Comparison of ENCODE assay signal across 19 cellular contexts in the genomic region with DNA sequence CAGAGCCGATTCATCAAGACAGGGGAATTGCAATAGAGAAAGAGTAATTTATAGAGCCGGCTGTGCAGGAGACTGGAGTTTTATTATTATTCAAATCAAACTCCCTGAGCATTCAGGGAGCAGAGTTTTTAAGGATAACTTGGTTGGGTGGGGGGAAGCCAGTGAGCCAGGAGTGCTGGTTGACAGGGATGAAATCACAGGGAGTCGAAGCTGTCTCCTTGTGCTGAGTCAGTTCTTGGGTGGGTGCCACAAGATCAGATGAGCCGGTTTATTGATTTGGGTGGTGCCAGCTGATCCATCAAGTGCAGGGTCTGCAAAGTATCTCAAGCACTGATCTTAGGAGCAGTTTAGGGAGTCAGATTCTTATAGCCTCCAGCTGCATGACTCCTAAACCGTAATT.
DNase-seq lines count a peak whose midpoint lies in the region; ATAC-seq and TF ChIP-seq lines count a peak whose summit lies in the region.
"Had no signal": no experiment of that assay in that cellular context is flagged by ENCODE, and none has a peak within 500 bp of the region (broad histone marks: within the 10 kb centered on the region; RNA-seq: fewer than 3 reads in every experiment).

No MANE protein-coding gene starts in this region.

- H3K4me3 Mint-ChIP-seq in T-helper 1 cell treated with Interleukin-12 subunit alpha and Interleukin-12 subunit beta and Interleukin-4 antibody, amounts not matched to agents 30 μg/mL and 1 μg/mL, for 36 hours = no peak overlapping the region
- H3K4me3 Mint-ChIP-seq in CD4-positive, alpha-beta T cell = no peak overlapping the region
- H3K4me3 Mint-ChIP-seq in activated CD8-positive, alpha-beta T cell treated with anti-CD3 and anti-CD28 coated beads for 36 hours = no peak overlapping the region
- H3K4me3 Mint-ChIP-seq: activated T-cell treated with anti-CD3 and anti-CD28 coated beads, Interleukin-2, amount 50 U/mL, for 24 hours had no signal

- peaks cover 4% of the 10 kb centered on the region for H3K9me3 Mint-ChIP-seq in T-helper 1 cell treated with Interleukin-12 subunit alpha and Interleukin-12 subunit beta and Interleukin-4 antibody, amounts not matched to agents 30 μg/mL and 1 μg/mL, for 36 hours
- H3K9me3 Mint-ChIP-seq in CD4-positive, alpha-beta T cell = no peaks in the 10 kb centered on the region
- no peaks in the 10 kb centered on the region for H3K9me3 Mint-ChIP-seq in activated CD8-positive, alpha-beta T cell treated with anti-CD3 and anti-CD28 coated beads for 36 hours
- H3K9me3 Mint-ChIP-seq: activated T-cell treated with anti-CD3 and anti-CD28 coated beads, Interleukin-2, amount 50 U/mL, for 24 hours; stimulated activated naive CD8-positive, alpha-beta T cell treated with anti-CD3 and anti-CD28 coated beads, Interleukin-15, amount 100 ng/mL, for 72 hours had no signal

- no peaks in the 10 kb centered on the region for H3K9me3 ChIP-seq in CD4-positive, alpha-beta T cell (ENCODE audit: control insufficient read depth, low read length)
- no peaks in the 10 kb centered on the region for H3K9me3 ChIP-seq in A673 (ENCODE audit: low read depth, low read length, poor library complexity, severe bottlenecking)
- H3K9me3 ChIP-seq: tibial artery had no signal

- DNase-seq in T-helper 1 cell (no peak), iris pigment epithelial cell (ENCODE audit: low read depth) (peak; percentile 15), A673 (ENCODE audit: low spot score) (no peak)
- DNase-seq in CD4-positive, alpha-beta T cell = no peak
- no peak for DNase-seq in activated CD8-positive, alpha-beta T cell treated with anti-CD3 and anti-CD28 coated beads for 36 hours
- DNase-seq: activated CD4-positive, alpha-beta T cell treated with anti-CD3 and anti-CD28 coated beads, Interleukin-2, amount 50 U/mL, for 1 hour; activated T-cell treated with anti-CD3 and anti-CD28 coated beads, Interleukin-2, amount 50 U/mL, for 24 hours; Caco-2; cortex of kidney; DND-41; Karpas-422; left cardiac atrium; NCI-H187; stimulated activated naive CD8-positive, alpha-beta T cell treated with anti-CD3 and anti-CD28 coated beads, Interleukin-15, amount 100 ng/mL, for 72 hours; tibial artery had no signal

- H3K27me3 Mint-ChIP-seq in T-helper 1 cell treated with Interleukin-12 subunit alpha and Interleukin-12 subunit beta and Interleukin-4 antibody, amounts not matched to agents 30 μg/mL and 1 μg/mL, for 36 hours (ENCODE audit: low read depth) = no peaks in the 10 kb centered on the region
- no peaks in the 10 kb centered on the region for H3K27me3 Mint-ChIP-seq in CD4-positive, alpha-beta T cell
- no peaks in the 10 kb centered on the region for H3K27me3 Mint-ChIP-seq in activated CD8-positive, alpha-beta T cell treated with anti-CD3 and anti-CD28 coated beads for 36 hours
- H3K27me3 Mint-ChIP-seq: activated T-cell treated with anti-CD3 and anti-CD28 coated beads, Interleukin-2, amount 50 U/mL, for 24 hours; stimulated activated naive CD8-positive, alpha-beta T cell treated with anti-CD3 and anti-CD28 coated beads, Interleukin-15, amount 100 ng/mL, for 72 hours had no signal

- H3K4me1 Mint-ChIP-seq in T-helper 1 cell treated with Interleukin-12 subunit alpha and Interleukin-12 subunit beta and Interleukin-4 antibody, amounts not matched to agents 30 μg/mL and 1 μg/mL, for 36 hours (ENCODE audit: low read depth) = peaks cover 56% of the 10 kb centered on the region
- peaks cover 63% of the 10 kb centered on the region for H3K4me1 Mint-ChIP-seq in CD4-positive, alpha-beta T cell (ENCODE audit: low read depth)
- peaks cover 45% of the 10 kb centered on the region for H3K4me1 Mint-ChIP-seq in activated CD8-positive, alpha-beta T cell treated with anti-CD3 and anti-CD28 coated beads for 36 hours (ENCODE audit: low read depth)

- TF ChIP-seq CTCF in CD4-positive, alpha-beta T cell (IDR thresholded peaks at IDR 0.05) = no peak
- TF ChIP-seq CTCF in activated CD8-positive, alpha-beta T cell treated with anti-CD3 and anti-CD28 coated beads for 36 hours (IDR thresholded peaks at IDR 0.05) = no peak
- TF ChIP-seq CTCF in A673 (conservative IDR thresholded peaks at IDR 0.05; ENCODE audit: low read depth, low read length) = no peak

- no peaks in the 10 kb centered on the region for H3K27me3 ChIP-seq in CD4-positive, alpha-beta T cell (ENCODE audit: control insufficient read depth, insufficient read depth, low read length)
- H3K27me3 ChIP-seq in A673 (replicated peaks; ENCODE audit: insufficient read depth, low read depth, low read length, poor library complexity) = peaks cover 6% of the 10 kb centered on the region
- H3K27me3 ChIP-seq: tibial artery had no signal

- intact Hi-C loops in CD4-positive, alpha-beta T cell (cut with DNase I, micrococcal nuclease) = loop anchor here (5.0 to 10.0 kb wide), 4 partner anchors 92 to 551 kb away; a partner anchor contains a TSS
- intact Hi-C loops in activated CD8-positive, alpha-beta T cell treated with anti-CD3 and anti-CD28 coated beads for 36 hours (cut with micrococcal nuclease) = loop anchor here (2.0 kb wide), 1 partner anchor 238 kb away; a partner anchor contains a TSS
- intact Hi-C loops in A673 (cut with micrococcal nuclease; ENCODE audit: unreplicated experiment) = no loop called here

- peaks cover 5% of the 10 kb centered on the region for H3K36me3 Mint-ChIP-seq in T-helper 1 cell treated with Interleukin-12 subunit alpha and Interleukin-12 subunit beta and Interleukin-4 antibody, amounts not matched to agents 30 μg/mL and 1 μg/mL, for 36 hours (ENCODE audit: low read depth)
- H3K36me3 Mint-ChIP-seq in CD4-positive, alpha-beta T cell (ENCODE audit: low read depth) = no peaks in the 10 kb centered on the region
- no peaks in the 10 kb centered on the region for H3K36me3 Mint-ChIP-seq in activated CD8-positive, alpha-beta T cell treated with anti-CD3 and anti-CD28 coated beads for 36 hours (ENCODE audit: low read depth)

- no peak for ATAC-seq in CD4-positive, alpha-beta T cell (ENCODE audit: poor library complexity)
- no peak for ATAC-seq in activated CD8-positive, alpha-beta T cell treated with anti-CD3 and anti-CD28 coated beads for 36 hours
- ATAC-seq in GM19452 (IDR thresholded peaks at IDR 0.05; ENCODE audit: unreplicated experiment) = no peak
- ATAC-seq in HG02938 (IDR thresholded peaks at IDR 0.05; ENCODE audit: unreplicated experiment) = no peak
- ATAC-seq: left cardiac atrium had no signal

- no TSS peak for BruUV-seq in A673 (replicated peaks; lab: Mats Ljungman, UMichigan)

- CTCF ChIA-PET in CD4-positive, alpha-beta T cell (lab: Charles Lee) = interaction anchor here (1.1 to 2.4 kb wide), 2 partner anchors 243 to 299 kb away, joined by 3 to 31 read pairs; no protein-coding TSS in a partner anchor
- CTCF ChIA-PET in activated CD8-positive, alpha-beta T cell treated with anti-CD3 and anti-CD28 coated beads for 36 hours (lab: Charles Lee) = interaction anchor here (1.2 to 6.4 kb wide), 12 partner anchors 10 to 269 kb away, joined by 3 to 85 read pairs (median 20); a partner anchor contains a TSS
- CTCF ChIA-PET in A673 (lab: Charles Lee) = no interaction called here

- H3K36me3 ChIP-seq in A673 (ENCODE audit: insufficient read depth, low read length, poor library complexity, severe bottlenecking) = no peaks in the 10 kb centered on the region
- H3K36me3 ChIP-seq: tibial artery had no signal

- POLR2A ChIA-PET in CD4-positive, alpha-beta T cell (lab: Charles Lee) = interaction anchor here (0.8 to 2.0 kb wide), 6 partner anchors 238 to 283 kb away, joined by 3 to 6 read pairs (median 4); a partner anchor contains a TSS
- POLR2A ChIA-PET in activated CD8-positive, alpha-beta T cell treated with anti-CD3 and anti-CD28 coated beads for 36 hours (lab: Charles Lee) = no interaction called here
- POLR2A ChIA-PET in A673 (lab: Charles Lee; ENCODE audit: low non-redundant PET) = no interaction called here

- no peaks in the 10 kb centered on the region for H3K4me1 ChIP-seq in A673 (ENCODE audit: insufficient read depth, low read length, poor library complexity, severe bottlenecking)

- peak overlapping the region; percentile 89 for H3K27ac Mint-ChIP-seq in T-helper 1 cell treated with Interleukin-12 subunit alpha and Interleukin-12 subunit beta and Interleukin-4 antibody, amounts not matched to agents 30 μg/mL and 1 μg/mL, for 36 hours
- peak overlapping the region; percentile 70 for H3K27ac Mint-ChIP-seq in CD4-positive, alpha-beta T cell
- H3K27ac Mint-ChIP-seq in activated CD8-positive, alpha-beta T cell treated with anti-CD3 and anti-CD28 coated beads for 36 hours = peak overlapping the region; percentile 58
- H3K27ac Mint-ChIP-seq: stimulated activated naive CD8-positive, alpha-beta T cell treated with anti-CD3 and anti-CD28 coated beads, Interleukin-15, amount 100 ng/mL, for 72 hours had no signal

- H3K4me3 ChIP-seq in A673 (ENCODE audit: low read depth, low read length, poor library complexity, severe bottlenecking) = no peak overlapping the region
- H3K4me3 ChIP-seq: tibial artery had no signal

- no peak overlapping the region for H3K27ac ChIP-seq in CD4-positive, alpha-beta T cell (ENCODE audit: low read depth, low read length)
- H3K27ac ChIP-seq in A673 (ENCODE audit: low read depth, low read length, poor library complexity, severe bottlenecking) = no peak overlapping the region
- H3K27ac ChIP-seq: 22Rv1, tibial artery had no signal
